ENCODE assay signal across 21 cellular contexts in the genomic region with DNA sequence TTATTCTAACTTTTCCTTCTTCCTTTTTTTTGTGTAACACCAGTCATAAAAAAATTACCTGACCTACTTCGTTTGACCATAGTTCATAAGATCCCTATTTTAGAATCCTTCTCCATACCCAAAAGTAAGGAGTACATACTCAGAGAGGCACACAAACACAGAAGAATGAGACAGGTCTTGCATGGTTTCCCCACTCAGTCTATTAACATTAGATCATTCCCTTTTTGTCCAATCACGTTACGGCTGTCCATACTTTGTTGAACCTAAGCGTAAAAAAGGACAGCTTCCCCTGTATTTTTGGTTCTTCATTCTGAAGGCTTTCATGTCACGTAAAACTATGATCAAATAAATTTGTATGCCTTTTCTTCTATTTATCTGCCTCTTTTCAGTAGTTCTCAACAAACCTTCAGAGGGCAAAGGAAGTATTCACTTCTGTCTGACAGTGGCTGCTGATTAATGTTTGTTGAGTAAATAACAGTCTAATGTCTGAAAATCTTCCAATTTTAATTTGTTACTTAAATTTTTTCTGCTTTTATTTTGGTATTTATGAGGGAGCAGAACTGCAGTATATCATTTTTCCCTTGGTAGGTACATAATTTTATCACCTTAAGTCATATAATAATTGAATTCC. TPM values are rescaled to one million over a fixed set of nuclear protein-coding genes. Genes with fewer than 3 reads are reported as not detected.
A peak's percentile ranks its signal among the peaks of the same experiment; 100 is the strongest.
DNase-seq lines count a peak whose midpoint lies in the region; ATAC-seq and TF ChIP-seq lines count a peak whose summit lies in the region.
"Had no signal": no experiment of that assay in that cellular context is flagged by ENCODE, and none has a peak within 500 bp of the region (broad histone marks: within the 10 kb centered on the region; RNA-seq: fewer than 3 reads in every experiment).

No MANE protein-coding gene starts in this region.

- no peaks in the 10 kb centered on the region for H3K27me3 Mint-ChIP-seq in CD4-positive, alpha-beta T cell
- H3K27me3 Mint-ChIP-seq: activated naive CD8-positive, alpha-beta T cell; CD4-positive, alpha-beta memory T cell; stimulated activated naive B cell treated with anti-CD40 and anti-IgM and Interleukin-4, amounts not matched to agents 10 μg/mL and 1 μg/mL and 100 μg/mL, for 72 hours had no signal

- H3K4me1 ChIP-seq in endocrine pancreas (ENCODE audit: control insufficient read depth, insufficient read depth, low read length) (peaks cover 10% of the 10 kb centered on the region), ascending aorta (no peaks in the 10 kb centered on the region)

- H3K9me3 ChIP-seq in endocrine pancreas (ENCODE audit: control insufficient read depth, low read length) (no peaks in the 10 kb centered on the region), ascending aorta (no peaks in the 10 kb centered on the region)
- H3K9me3 ChIP-seq in CD4-positive, alpha-beta T cell (ENCODE audit: control insufficient read depth, low read length) = no peaks in the 10 kb centered on the region
- H3K9me3 ChIP-seq: MG63 had no signal

- no peak for TF ChIP-seq CTCF in NB4 (IDR thresholded peaks at IDR 0.05; ENCODE audit: low read depth, low read length)
- TF ChIP-seq CTCF in ascending aorta (IDR thresholded peaks at IDR 0.05) = no peak
- no peak for TF ChIP-seq CTCF in CD4-positive, alpha-beta T cell (IDR thresholded peaks at IDR 0.05)

- peaks cover 37% of the 10 kb centered on the region for H3K36me3 Mint-ChIP-seq in CD4-positive, alpha-beta T cell (ENCODE audit: low read depth)

- intact Hi-C loops in ascending aorta (cut with DNase I) = no loop called here
- intact Hi-C loops in CD4-positive, alpha-beta T cell (cut with DNase I, micrococcal nuclease) = no loop called here

- peaks cover 61% of the 10 kb centered on the region for H3K4me1 Mint-ChIP-seq in CD4-positive, alpha-beta T cell (ENCODE audit: low read depth)

- POLR2A ChIA-PET in CD4-positive, alpha-beta T cell (lab: Charles Lee) = no interaction called here

- H3K4me3 ChIP-seq in NB4 (ENCODE audit: low read depth, low read length) (no peak overlapping the region), endocrine pancreas (ENCODE audit: control insufficient read depth, insufficient read depth, low read length) (peak overlapping the region; percentile 29), skin epidermis (no peak overlapping the region), ascending aorta (no peak overlapping the region)
- H3K4me3 ChIP-seq: GM23248, MG63, SK-N-MC had no signal

- TF ChIP-seq POLR2A in NB4 (IDR thresholded peaks at IDR 0.05; ENCODE audit: extremely low read depth, insufficient read length) = no peak

- ATAC-seq in HG03095 (IDR thresholded peaks at IDR 0.05; ENCODE audit: unreplicated experiment) = no peak
- ATAC-seq in CD4-positive, alpha-beta T cell (ENCODE audit: poor library complexity) = no peak

- H3K36me3 ChIP-seq in endocrine pancreas (ENCODE audit: control insufficient read depth, insufficient read depth, low read length) = no peaks in the 10 kb centered on the region
- H3K36me3 ChIP-seq in ascending aorta = no peaks in the 10 kb centered on the region
- H3K36me3 ChIP-seq: MG63 had no signal

- DNase-seq in CD1c-positive myeloid dendritic cell (ENCODE audit: extremely low spot score) (peak; percentile 58), NB4 (ENCODE audit: low read depth) (peak; percentile 16), ascending aorta (ENCODE audit: low spot score in 2 of 2) (no peak)
- DNase-seq in CD4-positive, alpha-beta T cell = no peak
- DNase-seq: activated CD8-positive, alpha-beta memory T cell treated with anti-CD3 and anti-CD28 coated beads, Interleukin-2, amount 50 U/mL, for 48 hours; CD4-positive, alpha-beta memory T cell; GM23248; heart right ventricle; HFFc6; left cardiac atrium; mesendoderm; MG63; NCI-H1694; NCI-H526; stimulated activated CD4-positive, alpha-beta T cell treated with anti-CD3 and anti-CD28 coated beads, Interleukin-2, amount 100 ng/mL, for 48 hours; stimulated activated naive B cell treated with anti-CD40 and anti-IgM and Interleukin-4, amounts not matched to agents 10 μg/mL and 1 μg/mL and 100 μg/mL, for 72 hours had no signal

- H3K9me3 Mint-ChIP-seq in CD4-positive, alpha-beta T cell = no peaks in the 10 kb centered on the region
- H3K9me3 Mint-ChIP-seq: CD4-positive, alpha-beta memory T cell; HFFc6; stimulated activated naive B cell treated with anti-CD40 and anti-IgM and Interleukin-4, amounts not matched to agents 10 μg/mL and 1 μg/mL and 100 μg/mL, for 72 hours had no signal

- H3K9ac ChIP-seq in endocrine pancreas (ENCODE audit: control insufficient read depth, insufficient read depth, low read length) = no peak overlapping the region
- H3K9ac ChIP-seq: GM23248 had no signal

- CTCF ChIA-PET in CD4-positive, alpha-beta T cell (lab: Charles Lee) = interaction anchor here (1.9 kb wide), 1 partner anchor 15 kb away, joined by 5 read pairs; no protein-coding TSS in a partner anchor

- H3K27ac Mint-ChIP-seq in CD4-positive, alpha-beta T cell = no peak overlapping the region
- H3K27ac Mint-ChIP-seq: activated naive CD8-positive, alpha-beta T cell; CD4-positive, alpha-beta memory T cell; HFFc6 had no signal

- H3K27ac ChIP-seq in skin epidermis (peak overlapping the region in 13 of 21 experiments; percentile 2 to 69 (median 47)), ascending aorta (no peak overlapping the region)
- H3K27ac ChIP-seq in CD4-positive, alpha-beta T cell (ENCODE audit: low read depth, low read length) = no peak overlapping the region
- H3K27ac ChIP-seq: GM23248, SK-N-MC had no signal

- H3K27me3 ChIP-seq in endocrine pancreas (ENCODE audit: control insufficient read depth, insufficient read depth, low read length) (no peaks in the 10 kb centered on the region), ascending aorta (no peaks in the 10 kb centered on the region)
- no peaks in the 10 kb centered on the region for H3K27me3 ChIP-seq in CD4-positive, alpha-beta T cell (ENCODE audit: control insufficient read depth, insufficient read depth, low read length)
- H3K27me3 ChIP-seq: heart right ventricle, MG63 had no signal

- no peak overlapping the region for H3K4me3 Mint-ChIP-seq in CD4-positive, alpha-beta T cell
- H3K4me3 Mint-ChIP-seq: activated naive CD8-positive, alpha-beta T cell; CD4-positive, alpha-beta memory T cell; HFFc6 had no signal

RNA-seq across cellular contexts. Expression of a gene that starts 16.4 kb away (rescaled TPM):
- total RNA-seq in ascending aorta = 7.3 TPM
- total RNA-seq in CD4-positive, alpha-beta T cell = 10 to 100 TPM; 38.8 to 41.4 TPM

Comparison
In these comparisons a context has a peak if more than half of its experiments do, and no peak if none do; other contexts are left out.
1. DNase-seq: peak in CD1c-positive myeloid dendritic cell (single experiment) and NB4 (single experiment); none in ascending aorta (0 of 2) and CD4-positive, alpha-beta T cell (0 of 10).
2. H3K27ac ChIP-seq: peak in skin epidermis (13 of 21); none in ascending aorta (0 of 2) and CD4-positive, alpha-beta T cell (single experiment).